27 cellular contexts compared by ENCODE assay signal in the genomic region with DNA sequence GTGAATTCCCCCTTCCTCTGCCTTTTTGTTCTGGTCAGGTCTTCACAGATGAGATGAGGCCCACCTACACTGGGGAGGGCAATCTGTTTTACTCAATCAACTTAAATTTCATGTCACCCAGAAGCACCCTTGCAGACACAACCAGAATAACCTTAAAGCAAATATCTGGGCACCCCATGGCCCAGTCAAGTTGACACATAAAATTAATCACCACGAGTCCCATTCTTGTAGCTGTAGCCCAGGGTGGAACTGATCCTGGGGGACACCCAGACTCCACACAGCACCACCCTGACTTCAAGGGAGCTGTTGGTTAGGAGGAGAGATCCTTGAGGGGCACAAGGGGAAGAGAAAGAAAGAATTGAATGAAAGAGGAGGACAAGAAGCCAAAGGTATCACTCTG. TPM values are rescaled to one million over a fixed set of nuclear protein-coding genes. Genes with fewer than 3 reads are reported as not detected.
A peak's percentile ranks its signal among the peaks of the same experiment; 100 is the strongest.
DNase-seq lines count a peak whose midpoint lies in the region; ATAC-seq and TF ChIP-seq lines count a peak whose summit lies in the region.
"Had no signal": no experiment of that assay in that cellular context is flagged by ENCODE, and none has a peak within 500 bp of the region (broad histone marks: within the 10 kb centered on the region; RNA-seq: fewer than 3 reads in every experiment).

No MANE protein-coding gene starts in this region.

- H3K27ac ChIP-seq in HEK293 (ENCODE audit: extremely low read depth, low read depth, low read length) (no peak overlapping the region), IMR-90 (ENCODE audit: insufficient read depth, low read length) (peak overlapping the region; percentile 34; the same call in 1 of the 2 replicates), tibial nerve (no peak overlapping the region)
- H3K27ac ChIP-seq: BLaER1 had no signal

- no peak overlapping the region for H2BK20ac ChIP-seq in IMR-90 (ENCODE audit: low read depth, low read length)

- in situ Hi-C loops in IMR-90 (cut with MboI; ENCODE audit: low sequenced_read_pairs), result loop anchor here (10.0 kb wide), 1 partner anchor 126 kb away; the partner anchor contains the start of gene COG2

- TF ChIP-seq EP300 in tibial nerve (IDR thresholded peaks at IDR 0.05), result no peak

- no peaks in the 10 kb centered on the region for H3K79me1 ChIP-seq in IMR-90 (ENCODE audit: low read depth in 1 of 2, low read length in 2 of 2)

- peak overlapping the region; percentile 13; the same call in 1 of the 2 replicates for H2BK120ac ChIP-seq in IMR-90 (ENCODE audit: low read depth, low read length)

- no peak overlapping the region for H3K4me3 ChIP-seq in HEK293 (ENCODE audit: low read depth, low read length)
- H3K4me3 ChIP-seq in IMR-90 (ENCODE audit: insufficient read depth, low read depth, low read length), result no peak overlapping the region
- H3K4me3 ChIP-seq in tibial nerve, result no peak overlapping the region
- H3K4me3 ChIP-seq: BLaER1, GM12878 had no signal

- peak overlapping the region; percentile 12 for H3K27ac Mint-ChIP-seq in neural crest cell (ENCODE audit: unreplicated experiment)
- no peak overlapping the region for H3K27ac Mint-ChIP-seq in T-helper 2 cell treated with Interferon-gamma antibody and Interleukin-4, amounts not matched to agents 5 μg/mL and 100 μg/mL, for 36 hours
- H3K27ac Mint-ChIP-seq in activated CD4-positive, alpha-beta T cell treated with anti-CD3 and anti-CD28 coated beads, Interleukin-2, amount 10 ng/mL, durations not matched to agents 24 days and 14 days, result no peak overlapping the region
- H3K27ac Mint-ChIP-seq: CD14-positive monocyte; CD4-positive, alpha-beta memory T cell; CD4-positive, CD25-positive, alpha-beta regulatory T cell had no signal

- dilution Hi-C loops in IMR-90 (cut with HindIII; ENCODE audit: low sequenced_read_pairs, unreplicated experiment), result no loop called here

- no peak overlapping the region for H2BK5ac ChIP-seq in IMR-90 (ENCODE audit: low read depth, low read length, poor library complexity, severe bottlenecking)

- no peak overlapping the region; the same call in 1 of the 2 replicates for H3K4ac ChIP-seq in IMR-90 (ENCODE audit: low read depth, low read length)

- H3K4me3 Mint-ChIP-seq in neural crest cell, result no peak overlapping the region
- H3K4me3 Mint-ChIP-seq in T-helper 2 cell treated with Interferon-gamma antibody and Interleukin-4, amounts not matched to agents 5 μg/mL and 100 μg/mL, for 36 hours, result no peak overlapping the region
- H3K4me3 Mint-ChIP-seq in activated CD4-positive, alpha-beta T cell treated with anti-CD3 and anti-CD28 coated beads, Interleukin-2, amount 10 ng/mL, durations not matched to agents 24 days and 14 days, result no peak overlapping the region
- H3K4me3 Mint-ChIP-seq: CD14-positive monocyte; CD4-positive, alpha-beta memory T cell; CD4-positive, CD25-positive, alpha-beta regulatory T cell; CD8-positive, alpha-beta memory T cell had no signal

- no peaks in the 10 kb centered on the region for H3K36me3 Mint-ChIP-seq in neural crest cell (ENCODE audit: low read depth)
- H3K36me3 Mint-ChIP-seq in T-helper 2 cell treated with Interferon-gamma antibody and Interleukin-4, amounts not matched to agents 5 μg/mL and 100 μg/mL, for 36 hours (ENCODE audit: low read depth), result no peaks in the 10 kb centered on the region
- H3K36me3 Mint-ChIP-seq in activated CD4-positive, alpha-beta T cell treated with anti-CD3 and anti-CD28 coated beads, Interleukin-2, amount 10 ng/mL, durations not matched to agents 24 days and 14 days (ENCODE audit: low read depth), result no peaks in the 10 kb centered on the region
- H3K36me3 Mint-ChIP-seq: CD14-positive monocyte; CD4-positive, alpha-beta memory T cell; CD4-positive, CD25-positive, alpha-beta regulatory T cell; CD8-positive, alpha-beta memory T cell had no signal

- H3K23ac ChIP-seq in IMR-90 (ENCODE audit: low read depth, low read length), result no peak overlapping the region

- no peaks in the 10 kb centered on the region for H3K4me1 Mint-ChIP-seq in neural crest cell
- no peaks in the 10 kb centered on the region for H3K4me1 Mint-ChIP-seq in T-helper 2 cell treated with Interferon-gamma antibody and Interleukin-4, amounts not matched to agents 5 μg/mL and 100 μg/mL, for 36 hours (ENCODE audit: low read depth)
- H3K4me1 Mint-ChIP-seq in activated CD4-positive, alpha-beta T cell treated with anti-CD3 and anti-CD28 coated beads, Interleukin-2, amount 10 ng/mL, durations not matched to agents 24 days and 14 days, result no peaks in the 10 kb centered on the region
- H3K4me1 Mint-ChIP-seq: CD14-positive monocyte; CD4-positive, alpha-beta memory T cell; CD4-positive, CD25-positive, alpha-beta regulatory T cell had no signal

- H3K18ac ChIP-seq in IMR-90 (ENCODE audit: low read depth, low read length), result peak overlapping the region; percentile 71; the same call in 1 of the 2 replicates

- no peak overlapping the region for H2BK15ac ChIP-seq in IMR-90 (ENCODE audit: low read depth, low read length)

- no peak overlapping the region for H2AFZ ChIP-seq in IMR-90 (replicated peaks; ENCODE audit: low read length, poor library complexity)

- H4K91ac ChIP-seq in IMR-90 (ENCODE audit: insufficient read depth, low read depth, low read length), result no peak overlapping the region

- H4K20me1 ChIP-seq in IMR-90 (ENCODE audit: insufficient read depth, low read length), result no peaks in the 10 kb centered on the region
- H4K20me1 ChIP-seq: BLaER1 had no signal

- no peaks in the 10 kb centered on the region for H3K4me1 ChIP-seq in HEK293 (ENCODE audit: control insufficient read depth, insufficient read depth, low read length)
- H3K4me1 ChIP-seq in IMR-90 (ENCODE audit: control insufficient read depth, insufficient read depth, low read length), result peaks cover 13% of the 10 kb centered on the region
- H3K4me1 ChIP-seq in tibial nerve, result peaks cover 0 to 9% (median 0%) of the 10 kb centered on the region in 4 donors
- H3K4me1 ChIP-seq: BE2C, BLaER1 had no signal

- H3K9me1 ChIP-seq in IMR-90 (ENCODE audit: insufficient read depth, low read length), result no peaks in the 10 kb centered on the region

- H2AK5ac ChIP-seq in IMR-90 (ENCODE audit: low read depth, low read length), result peak overlapping the region; percentile 43

- TF ChIP-seq RAD21 in IMR-90 (IDR thresholded peaks at IDR 0.05; ENCODE audit: low read length), result no peak

- no peaks in the 10 kb centered on the region for H3K36me3 ChIP-seq in HEK293 (ENCODE audit: control insufficient read depth in 2 of 2, insufficient read depth in 1 of 2, low read length in 2 of 2)
- H3K36me3 ChIP-seq in IMR-90 (ENCODE audit: control insufficient read depth, insufficient read depth, low read length), result no peaks in the 10 kb centered on the region
- no peaks in the 10 kb centered on the region for H3K36me3 ChIP-seq in tibial nerve
- H3K36me3 ChIP-seq: BE2C, BLaER1 had no signal

- no peaks in the 10 kb centered on the region for H3K27me3 Mint-ChIP-seq in neural crest cell (ENCODE audit: low read depth)
- H3K27me3 Mint-ChIP-seq in T-helper 2 cell treated with Interferon-gamma antibody and Interleukin-4, amounts not matched to agents 5 μg/mL and 100 μg/mL, for 36 hours (ENCODE audit: low read depth), result no peaks in the 10 kb centered on the region
- H3K27me3 Mint-ChIP-seq in activated CD4-positive, alpha-beta T cell treated with anti-CD3 and anti-CD28 coated beads, Interleukin-2, amount 10 ng/mL, durations not matched to agents 24 days and 14 days, result no peaks in the 10 kb centered on the region

- no TSS peak for BruUV-seq in IMR-90 (replicated peaks; lab: Mats Ljungman, UMichigan)

- no peak overlapping the region for H3K9ac ChIP-seq in IMR-90 (ENCODE audit: low read depth, low read length)
- H3K9ac ChIP-seq: BLaER1 had no signal

- no CpG with 5 or more reads among the region's 1 CpG for WGBS in IMR-90 (ENCODE audit: extremely low coverage in 2 of 2, insufficient read length in 1 of 2), 2 experiments
- 91 to 92% methylated on average over 1 of the region's 1 CpG for WGBS in tibial nerve, 2 donors

- no peak overlapping the region for H3K14ac ChIP-seq in IMR-90 (replicated peaks; ENCODE audit: low read depth, low read length)

- no peak for ATAC-seq in IMR-90 (ENCODE audit: low read depth)
- ATAC-seq: GM12878 had no signal

- DNase-seq in IMR-90, result no peak
- DNase-seq in neural crest cell (ENCODE audit: low read depth, low spot score), result no peak
- DNase-seq in T-helper 2 cell treated with Interferon-gamma antibody and Interleukin-4, amounts not matched to agents 5 μg/mL and 100 μg/mL, for 36 hours (ENCODE audit: low spot score), result no peak
- DNase-seq in activated CD4-positive, alpha-beta T cell treated with anti-CD3 and anti-CD28 coated beads, Interleukin-2, amount 10 ng/mL, durations not matched to agents 24 days and 14 days, result no peak
- DNase-seq in tibial nerve (ENCODE audit: low spot score in 2 of 2), result no peak
- DNase-seq: 8988T; ACHN; BE2C; C1 segment of cervical spinal cord; CD4-positive, alpha-beta memory T cell; CD4-positive, CD25-positive, alpha-beta regulatory T cell; CD8-positive, alpha-beta memory T cell; COR-L47; DMS 273 treated with DMSO at 0.1 percent for 48 hours; DMS153; DMS53; DMS79; DND-41; EL; GDM1 had no signal

- no peak overlapping the region for H2AK9ac ChIP-seq in IMR-90 (replicated peaks; ENCODE audit: low read depth, low read length, poor library complexity)

- H3K4me2 ChIP-seq in IMR-90 (ENCODE audit: low read depth, low read length), result no peak overlapping the region
- H3K4me2 ChIP-seq: BLaER1 had no signal

- POLR2A ChIA-PET in HEK293 (lab: Yijun Ruan, JAX) (no interaction called here), IMR-90 (lab: Charles Lee; ENCODE audit: unreplicated experiment) (no interaction called here)

- H4K5ac ChIP-seq in IMR-90 (ENCODE audit: low read depth, low read length), result 0 out of 2 replicates have a peak overlapping the region, but pooled peaks have one; percentile 34

- no peak for TF ChIP-seq CTCF in HEK293 (tag by site-specific recombination; IDR thresholded peaks at IDR 0.05)
- TF ChIP-seq CTCF in IMR-90 (conservative IDR thresholded peaks at IDR 0.05; ENCODE audit: low read depth, low read length), result no peak
- TF ChIP-seq CTCF in neural crest cell (conservative IDR thresholded peaks at IDR 0.05), result no peak
- TF ChIP-seq CTCF in tibial nerve (IDR thresholded peaks at IDR 0.05), result no peak

- H3K9me3 ChIP-seq in HEK293 (ENCODE audit: control insufficient read depth, insufficient read depth, low read depth, low read length) (no peaks in the 10 kb centered on the region), IMR-90 (ENCODE audit: control insufficient read depth, insufficient read depth, low read length) (no peaks in the 10 kb centered on the region), tibial nerve (no peaks in the 10 kb centered on the region)
- H3K9me3 ChIP-seq: BE2C had no signal

- intact Hi-C loops in IMR-90 (cut with micrococcal nuclease), result loop anchor here (10.0 kb wide), 1 partner anchor 346 kb away; the partner anchor contains the start of gene PGBD5
- intact Hi-C loops in activated CD4-positive, alpha-beta T cell treated with anti-CD3 and anti-CD28 coated beads, Interleukin-2, amount 10 ng/mL, durations not matched to agents 24 days and 14 days (cut with micrococcal nuclease), result no loop called here

- H3K56ac ChIP-seq in IMR-90 (ENCODE audit: extremely low read depth, insufficient read depth, low read length), result no peak overlapping the region

- TF ChIP-seq POLR2A in IMR-90 (IDR thresholded peaks at IDR 0.05; ENCODE audit: low read depth, low read length), result no peak
- TF ChIP-seq POLR2A in tibial nerve (IDR thresholded peaks at IDR 0.05), result no peak

- H3K27me3 ChIP-seq in IMR-90 (ENCODE audit: control insufficient read depth, insufficient read depth, low read length), result no peaks in the 10 kb centered on the region
- no peaks in the 10 kb centered on the region for H3K27me3 ChIP-seq in tibial nerve
- H3K27me3 ChIP-seq: BE2C, BLaER1 had no signal

- CTCF ChIA-PET in HEK293 (lab: Yijun Ruan, JAX) (no interaction called here), IMR-90 (lab: Yijun Ruan, JAX) (no interaction called here)

- no peak overlapping the region for H4K8ac ChIP-seq in IMR-90 (ENCODE audit: low read depth in 2 of 2, low read length in 2 of 2)

- H3K9me3 Mint-ChIP-seq in neural crest cell, result peaks cover 2% of the 10 kb centered on the region
- H3K9me3 Mint-ChIP-seq in T-helper 2 cell treated with Interferon-gamma antibody and Interleukin-4, amounts not matched to agents 5 μg/mL and 100 μg/mL, for 36 hours, result no peaks in the 10 kb centered on the region
- H3K9me3 Mint-ChIP-seq in activated CD4-positive, alpha-beta T cell treated with anti-CD3 and anti-CD28 coated beads, Interleukin-2, amount 10 ng/mL, durations not matched to agents 24 days and 14 days, result no peaks in the 10 kb centered on the region

RNA-seq across cellular contexts. Expression of gene CAPN9, which starts 23.1 kb away (rescaled TPM):
- total RNA-seq in IMR-90 (2012; rRNA removed) (not detected in 2 replicates), neural crest cell (2.0 and 4.0 TPM in 2 replicates), tibial nerve (10 to 100 TPM in 1 of 4 donors, not detected in 3; 13.1 TPM)
- polyA plus RNA-seq in IMR-90 (2012; rRNA removed), result not detected in 2 replicates
- polyA plus RNA-seq in IMR-90 (2012; cell fraction: cytosol; rRNA removed), result not detected in 2 replicates
- not detected in 2 replicates for polyA plus RNA-seq in IMR-90 (2012; cell fraction: nucleus; rRNA removed; ENCODE audit: low replicate concordance)
- total RNA-seq in activated CD4-positive, alpha-beta T cell treated with anti-CD3 and anti-CD28 coated beads, Interleukin-2, amount 10 ng/mL, durations not matched to agents 24 days and 14 days, result not detected in 2 replicates
- total RNA-seq: A673; CD4-positive, alpha-beta memory T cell; CD4-positive, CD25-positive, alpha-beta regulatory T cell; CD8-positive, alpha-beta memory T cell; Daoy; GM12878 had no signal
- polyA plus RNA-seq: CD14-positive monocyte; CD4-positive, CD25-positive, alpha-beta regulatory T cell; CD8-positive, alpha-beta memory T cell; GM12878 had no signal

RNA-seq across cellular contexts. Expression of gene AGT, which starts 56.4 kb away (rescaled TPM):
- total RNA-seq in IMR-90 (2012; rRNA removed), result under 0.01 and 0.18 TPM in 2 replicates
- 0.34 and 0.39 TPM in 2 replicates for polyA plus RNA-seq in IMR-90 (2012; rRNA removed)
- polyA plus RNA-seq in IMR-90 (2012; cell fraction: cytosol; rRNA removed), result 0.59 and 0.64 TPM in 2 replicates
- 0.41 and 0.46 TPM in 2 replicates for polyA plus RNA-seq in IMR-90 (2012; cell fraction: nucleus; rRNA removed; ENCODE audit: low replicate concordance)
- 0.16 and 0.26 TPM in 2 replicates for total RNA-seq in neural crest cell
- total RNA-seq in activated CD4-positive, alpha-beta T cell treated with anti-CD3 and anti-CD28 coated beads, Interleukin-2, amount 10 ng/mL, durations not matched to agents 24 days and 14 days, result not detected in 2 replicates
- total RNA-seq in tibial nerve, result 10 to 100 TPM in 2 of 4 donors, 1 to 10 TPM in 2; 2.7 to 25.2 (median 7.0) TPM
- total RNA-seq: A673; CD4-positive, alpha-beta memory T cell; CD4-positive, CD25-positive, alpha-beta regulatory T cell; CD8-positive, alpha-beta memory T cell; Daoy; G401 had no signal
- polyA plus RNA-seq: CD14-positive monocyte; CD4-positive, alpha-beta memory T cell; CD4-positive, CD25-positive, alpha-beta regulatory T cell; CD8-positive, alpha-beta memory T cell; GM12878 had no signal
